9 cellular contexts compared by ENCODE assay signal in genomic region chr6:1612386-1612893, GRCh38. TPM values are rescaled to one million over a fixed set of nuclear protein-coding genes. Genes with fewer than 3 reads are reported as not detected.
DNase-seq lines count a peak whose midpoint lies in the region; ATAC-seq and TF ChIP-seq lines count a peak whose summit lies in the region.
"Had no signal": no experiment of that assay in that cellular context is flagged by ENCODE, and none has a peak within 500 bp of the region (broad histone marks: within the 10 kb centered on the region; RNA-seq: fewer than 3 reads in every experiment).

No MANE protein-coding gene starts in this region.

- H4K20me1 ChIP-seq in MM.1S (ENCODE audit: insufficient read depth, low read length): no peaks in the 10 kb centered on the region

- no peaks in the 10 kb centered on the region for H3F3A ChIP-seq in MM.1S (ENCODE audit: insufficient read depth, low read length)

- ATAC-seq in HG02588 (IDR thresholded peaks at IDR 0.05; ENCODE audit: unreplicated experiment): no peak
- ATAC-seq in HG02763 (IDR thresholded peaks at IDR 0.05; ENCODE audit: unreplicated experiment): no peak

- H3K79me2 ChIP-seq in MM.1S (ENCODE audit: low read length): no peaks in the 10 kb centered on the region

- intact Hi-C loops in dorsolateral prefrontal cortex (cut with DNase I): no loop called here

- no peak overlapping the region for H2AFZ ChIP-seq in MM.1S (ENCODE audit: low read length)
- H2AFZ ChIP-seq in neuron (ENCODE audit: low read depth, low read length): no peak overlapping the region

- peaks cover 28% of the 10 kb centered on the region for H3K27me3 ChIP-seq in BE2C
- peaks cover 13% of the 10 kb centered on the region for H3K27me3 ChIP-seq in MM.1S (replicated peaks; ENCODE audit: insufficient read depth, low read length)
- H3K27me3 ChIP-seq in dorsolateral prefrontal cortex: peaks cover 6 to 98% (median 87%) of the 10 kb centered on the region in 45 donors
- peaks cover 69% of the 10 kb centered on the region for H3K27me3 ChIP-seq in neuron (ENCODE audit: insufficient read depth, low read length)

- TF ChIP-seq CTCF in BE2C (IDR thresholded peaks at IDR 0.05; ENCODE audit: low read depth, low read length) (no peak), MM.1S (IDR thresholded peaks at IDR 0.05; ENCODE audit: low read length) (no peak), dorsolateral prefrontal cortex (IDR thresholded peaks at IDR 0.05 in 54 of 56, conservative IDR thresholded peaks at IDR 0.05 in 2 of 56; ENCODE audit: low read depth in 1 of 56, partially characterized antibody in 56 of 56) (no peak)

- 0 out of 2 replicates have a peak overlapping the region, but pooled peaks have one; percentile 25 for H3K4me2 ChIP-seq in MM.1S (ENCODE audit: low read depth, low read length)

- H3K9ac ChIP-seq in MM.1S (ENCODE audit: low read length): no peak overlapping the region

- peak overlapping the region; percentile 71 for H3K4me3 ChIP-seq in BE2C (ENCODE audit: low read depth, low read length)
- H3K4me3 ChIP-seq in MM.1S (ENCODE audit: low read length): no peak overlapping the region
- H3K4me3 ChIP-seq in dorsolateral prefrontal cortex: peak overlapping the region; percentile 15 to 71 (median 49)
- H3K4me3 ChIP-seq in neuron (ENCODE audit: low read length): peak overlapping the region; percentile 27

- no peak for DNase-seq in BE2C
- no peak for DNase-seq in MM.1S
- DNase-seq in dorsolateral prefrontal cortex: no peak
- no peak for DNase-seq in NCI-H2227 treated with DMSO at 0.1 percent for 48 hours (lab: John Stamatoyannopoulos, UW)
- DNase-seq in stimulated activated naive CD4-positive, alpha-beta T cell (lab: John Stamatoyannopoulos, UW): no peak
- DNase-seq: SIG-M5 had no signal

- no peak overlapping the region for H3K27ac ChIP-seq in MM.1S (ENCODE audit: low read length)
- peak overlapping the region in 44 of 59 donors; percentile 0 to 96 (median 74) for H3K27ac ChIP-seq in dorsolateral prefrontal cortex

- no peaks in the 10 kb centered on the region for H3K9me3 ChIP-seq in BE2C
- no peaks in the 10 kb centered on the region for H3K9me3 ChIP-seq in MM.1S (replicated peaks; ENCODE audit: insufficient read depth, low read length)
- no peaks in the 10 kb centered on the region for H3K9me3 ChIP-seq in neuron (ENCODE audit: low read length)

- H3K4me1 ChIP-seq in BE2C (peaks cover 7% of the 10 kb centered on the region; the same call in 1 of the 2 replicates), MM.1S (ENCODE audit: low read length) (no peaks in the 10 kb centered on the region), neuron (ENCODE audit: insufficient read depth, low read length) (peaks cover 10% of the 10 kb centered on the region)

- no peaks in the 10 kb centered on the region for H3K9me2 ChIP-seq in MM.1S (replicated peaks; ENCODE audit: insufficient read depth, low read length)

- H3K36me3 ChIP-seq in BE2C (0 out of 2 replicates have a peak, but pooled peaks cover 8% of the 10 kb centered on the region), MM.1S (replicated peaks; ENCODE audit: insufficient read depth, low read length) (no peaks in the 10 kb centered on the region), neuron (ENCODE audit: insufficient read depth, low read length) (no peaks in the 10 kb centered on the region)

RNA-seq across cellular contexts. Expression of gene FOXC1, which starts 2.7 kb away (rescaled TPM):
- polyA plus RNA-seq in BE2C (2012; ENCODE audit: insufficient read depth, insufficient read length, low read depth): 5.9 TPM
- total RNA-seq in dorsolateral prefrontal cortex: 10 to 100 TPM in 23 of 120 experiments, 1 to 10 TPM in 97; 2.7 to 22.9 (median 6.6) TPM
